11 cellular contexts compared by ENCODE assay signal in genomic region chr17:17960500-17961050, GRCh38. TPM values are rescaled to one million over a fixed set of nuclear protein-coding genes. Genes with fewer than 3 reads are reported as not detected.
DNase-seq lines count a peak whose midpoint lies in the region; ATAC-seq and TF ChIP-seq lines count a peak whose summit lies in the region.
"Had no signal": no experiment of that assay in that cellular context is flagged by ENCODE, and none has a peak within 500 bp of the region (broad histone marks: within the 10 kb centered on the region; RNA-seq: fewer than 3 reads in every experiment).

No MANE protein-coding gene starts in this region.

- H3K36me3 ChIP-seq in esophagus muscularis mucosa, result peaks cover 0 to 2% (median under 1%) of the 10 kb centered on the region in 4 donors

- no peak for TF ChIP-seq POLR2A in esophagus muscularis mucosa (IDR thresholded peaks at IDR 0.05; ENCODE audit: low read depth)

- H3K36me3 Mint-ChIP-seq in T-helper 2 cell treated with Interferon-gamma antibody and Interleukin-4, amounts not matched to agents 5 μg/mL and 100 μg/mL, for 36 hours (ENCODE audit: low read depth), result peaks cover 22% of the 10 kb centered on the region

- H3K4me1 Mint-ChIP-seq in T-helper 2 cell treated with Interferon-gamma antibody and Interleukin-4, amounts not matched to agents 5 μg/mL and 100 μg/mL, for 36 hours (ENCODE audit: low read depth), result peaks cover 63% of the 10 kb centered on the region

- H3K27me3 Mint-ChIP-seq in T-helper 2 cell treated with Interferon-gamma antibody and Interleukin-4, amounts not matched to agents 5 μg/mL and 100 μg/mL, for 36 hours (ENCODE audit: low read depth), result no peaks in the 10 kb centered on the region

- TF ChIP-seq CTCF in GM12864 (IDR thresholded peaks at IDR 0.05; ENCODE audit: low read depth, low read length, missing control alignments) (no peak), esophagus muscularis mucosa (IDR thresholded peaks at IDR 0.05) (no peak)

- H3K27ac Mint-ChIP-seq in T-helper 2 cell treated with Interferon-gamma antibody and Interleukin-4, amounts not matched to agents 5 μg/mL and 100 μg/mL, for 36 hours, result peak overlapping the region; percentile 98

- no peaks in the 10 kb centered on the region for H3K9me3 Mint-ChIP-seq in T-helper 2 cell treated with Interferon-gamma antibody and Interleukin-4, amounts not matched to agents 5 μg/mL and 100 μg/mL, for 36 hours

- peaks cover 54 to 70% (median 68%) of the 10 kb centered on the region in 4 donors for H3K4me1 ChIP-seq in esophagus muscularis mucosa

- H3K27ac ChIP-seq in esophagus muscularis mucosa (replicated peaks in 1 of 4), result peak overlapping the region; percentile 62 to 73 (median 70)
- H3K27ac ChIP-seq in skin epidermis, result peak overlapping the region in 17 of 21 experiments; percentile 35 to 88 (median 79)

- TF ChIP-seq EP300 in esophagus muscularis mucosa (IDR thresholded peaks at IDR 0.05), result no peak

- no peak for ATAC-seq in GM21526 (IDR thresholded peaks at IDR 0.05; ENCODE audit: low FRiP score, unreplicated experiment)
- ATAC-seq: left cardiac atrium had no signal

- peak overlapping the region; percentile 88 for H3K4me3 Mint-ChIP-seq in T-helper 2 cell treated with Interferon-gamma antibody and Interleukin-4, amounts not matched to agents 5 μg/mL and 100 μg/mL, for 36 hours

- no peaks in the 10 kb centered on the region for H3K9me3 ChIP-seq in esophagus muscularis mucosa

- H3K27me3 ChIP-seq in esophagus muscularis mucosa, result no peaks in the 10 kb centered on the region

- WGBS in esophagus muscularis mucosa, result 74% methylated on average over 5 of the region's 5 CpGs

- H3K4me3 ChIP-seq in GM12864 (ENCODE audit: low read depth, low read length) (peak overlapping the region; percentile 42), esophagus muscularis mucosa (no peak overlapping the region), skin epidermis (no peak overlapping the region)

- no peak for DNase-seq in GM12864 (ENCODE audit: low read depth)
- DNase-seq in T-helper 2 cell treated with Interferon-gamma antibody and Interleukin-4, amounts not matched to agents 5 μg/mL and 100 μg/mL, for 36 hours (ENCODE audit: low spot score), result no peak
- DNase-seq in esophagus muscularis mucosa (ENCODE audit: extremely low spot score), result no peak
- no peak for DNase-seq in DMS53 (lab: John Stamatoyannopoulos, UW)
- no peak for DNase-seq in superior temporal gyrus (ENCODE audit: extremely low spot score)
- DNase-seq in nucleus accumbens (lab: John Stamatoyannopoulos, UW), result no peak
- DNase-seq: activated CD4-positive, CD25-positive, alpha-beta regulatory T cell treated with anti-CD3 and anti-CD28 coated beads, Interleukin-2, amount 50 U/mL, for 72 hours; left cardiac atrium; NCI-H2171 treated with DMSO at 0.1 percent for 48 hours had no signal

- intact Hi-C loops in esophagus muscularis mucosa (cut with DNase I), result no loop called here

RNA-seq across cellular contexts. Expression of gene TOM1L2, which starts 11.6 kb away (rescaled TPM):
- 10 to 100 TPM; 64.4 to 96.9 (median 75.0) TPM for total RNA-seq in esophagus muscularis mucosa

RNA-seq across cellular contexts. Expression of gene DRC3, which starts 12.1 kb away (rescaled TPM):
- 1 to 10 TPM in 2 of 4 donors, under 1 TPM in 2; 0.71 to 4.2 (median 1.4) TPM for total RNA-seq in esophagus muscularis mucosa
